In the genomic region with DNA sequence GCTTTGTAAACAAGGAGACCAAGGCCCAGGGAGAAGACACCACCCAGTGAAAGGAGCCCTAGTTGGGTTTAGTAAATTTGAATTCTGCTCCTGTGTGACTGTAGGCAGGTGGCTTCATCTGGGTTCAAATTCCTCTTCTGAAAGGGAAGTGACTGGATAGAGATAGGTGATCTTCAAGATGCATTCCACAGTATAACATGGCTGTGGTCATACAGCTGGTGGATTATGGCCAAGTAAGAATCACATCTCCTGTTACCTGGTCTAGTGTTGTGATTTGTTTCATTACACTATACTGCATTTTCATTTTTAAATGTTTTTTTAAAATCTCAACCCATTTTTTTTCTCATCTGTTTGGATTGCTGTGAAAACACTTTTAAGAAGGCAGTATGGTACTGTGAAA, we compare ENCODE assay signal across 19 cellular contexts. TPM values are rescaled to one million over a fixed set of nuclear protein-coding genes. Genes with fewer than 3 reads are reported as not detected.
DNase-seq lines count a peak whose midpoint lies in the region; ATAC-seq, FAIRE-seq and TF ChIP-seq lines count a peak whose summit lies in the region.
"Had no signal": no experiment of that assay in that cellular context is flagged by ENCODE, and none has a peak within 500 bp of the region (broad histone marks: within the 10 kb centered on the region; RNA-seq: fewer than 3 reads in every experiment).

No MANE protein-coding gene starts in this region.

- ATAC-seq in K562 (peak; percentile 35), GM19324 (IDR thresholded peaks at IDR 0.05; ENCODE audit: low FRiP score, unreplicated experiment) (no peak)
- ATAC-seq: CD8-positive, alpha-beta T cell; GM12878; HepG2 had no signal

- peak; percentile 38 for FAIRE-seq in GM12892 (lab: Jason Lieb, UNC)
- no peak for FAIRE-seq in K562 (lab: Jason Lieb, UNC)
- FAIRE-seq: GM12878, GM19239, HepG2 had no signal

- in situ Hi-C loops in K562 (cut with MboI): no loop called here

- H3K9me1 ChIP-seq in K562 (ENCODE audit: control insufficient read depth, insufficient read depth, low read length): no peaks in the 10 kb centered on the region

- no peak for TF ChIP-seq EP300 in K562 (IDR thresholded peaks at IDR 0.05; ENCODE audit: low read length)

- intact Hi-C loops in K562 (cut with micrococcal nuclease): loop anchor here (5.0 kb wide), 1 partner anchor 85 kb away; no protein-coding TSS in a partner anchor

- H3K27ac ChIP-seq in Karpas-422 (ENCODE audit: low read length): no peak overlapping the region
- H3K27ac ChIP-seq in K562 (ENCODE audit: extremely low read depth, low read depth, low read length): no peak overlapping the region
- H3K27ac ChIP-seq in parathyroid adenoma: no peak overlapping the region
- H3K27ac ChIP-seq: BLaER1 treated with 17β-estradiol and CSF1 and Interleukin-3, amounts not matched to agents 10 nM and 100 nM had no signal

- H3K36me3 ChIP-seq in Karpas-422 (ENCODE audit: insufficient read depth, low read length) (no peaks in the 10 kb centered on the region), K562 (ENCODE audit: control insufficient read depth, insufficient read depth, low read length) (no peaks in the 10 kb centered on the region), parathyroid adenoma (ENCODE audit: control insufficient read depth, insufficient read depth, low read length) (no peaks in the 10 kb centered on the region)
- H3K36me3 ChIP-seq: BLaER1 treated with 17β-estradiol and CSF1 and Interleukin-3, amounts not matched to agents 10 nM and 100 nM had no signal

- no peaks in the 10 kb centered on the region; the same call in 1 of the 2 replicates for H3K27me3 ChIP-seq in Karpas-422 (ENCODE audit: low read length)
- no peaks in the 10 kb centered on the region for H3K27me3 ChIP-seq in K562 (ENCODE audit: control insufficient read depth in 2 of 2, insufficient read depth in 2 of 2, low read length in 2 of 2)
- no peaks in the 10 kb centered on the region for H3K27me3 ChIP-seq in parathyroid adenoma (ENCODE audit: control insufficient read depth, insufficient read depth, low read length)
- H3K27me3 ChIP-seq: BLaER1 treated with 17β-estradiol and CSF1 and Interleukin-3, amounts not matched to agents 10 nM and 100 nM had no signal

- no peak overlapping the region for H3K4me3 ChIP-seq in Karpas-422 (ENCODE audit: low read length)
- no peak overlapping the region for H3K4me3 ChIP-seq in K562
- H3K4me3 ChIP-seq in parathyroid adenoma (ENCODE audit: low read depth, low read length): no peak overlapping the region
- H3K4me3 ChIP-seq: BLaER1 treated with 17β-estradiol and CSF1 and Interleukin-3, amounts not matched to agents 10 nM and 100 nM; GM12878 had no signal

- H3K79me2 ChIP-seq in Karpas-422 (ENCODE audit: low read length) (no peaks in the 10 kb centered on the region), K562 (ENCODE audit: control insufficient read depth, insufficient read depth, low read length) (no peaks in the 10 kb centered on the region), parathyroid adenoma (no peaks in the 10 kb centered on the region)

- H3K4me1 ChIP-seq in Karpas-422 (ENCODE audit: low read length) (peaks cover 21% of the 10 kb centered on the region), K562 (replicated peaks in 1 of 2; ENCODE audit: control insufficient read depth in 2 of 2, insufficient read depth in 2 of 2, low read length in 2 of 2) (peaks cover 0 to 26% of the 10 kb centered on the region in 2 experiments; a peak in 3 of 5 replicates), parathyroid adenoma (peaks cover 2% of the 10 kb centered on the region)

- H3K9ac ChIP-seq in Karpas-422 (ENCODE audit: low read length) (no peak overlapping the region), K562 (ENCODE audit: insufficient read depth in 1 of 2, low read depth in 2 of 2, low read length in 2 of 2) (no peak overlapping the region), parathyroid adenoma (no peak overlapping the region)
- H3K9ac ChIP-seq: BLaER1 treated with 17β-estradiol and CSF1 and Interleukin-3, amounts not matched to agents 10 nM and 100 nM had no signal

- CTCF ChIA-PET in K562 (lab: Yijun Ruan, JAX; ENCODE audit: low intra/inter-chr PET ratio): no interaction called here

- POLR2A ChIA-PET in K562 (lab: Yijun Ruan, JAX): interaction anchor here (0.8 kb wide), 1 partner anchor 9 kb away, joined by 3 read pairs; no protein-coding TSS in a partner anchor

- H2AFZ ChIP-seq in Karpas-422 (ENCODE audit: low read length) (peak overlapping the region; percentile 2; the same call in 1 of the 2 replicates), K562 (ENCODE audit: low read depth, low read length) (peak overlapping the region; percentile 28; the same call in 1 of the 2 replicates), parathyroid adenoma (peak overlapping the region; percentile 64)

- TF ChIP-seq POLR2A in GM12892 (IDR thresholded peaks at IDR 0.05; ENCODE audit: low read depth, low read length): no peak
- no peak for TF ChIP-seq POLR2A in K562 (conservative IDR thresholded peaks at IDR 0.05)

- TF ChIP-seq CTCF in K562 (IDR thresholded peaks at IDR 0.05 in 2 of 3, conservative IDR thresholded peaks at IDR 0.05 in 1 of 3; ENCODE audit: insufficient read depth in 2 of 3, low read depth in 1 of 3, low read length in 3 of 3): no peak
- TF ChIP-seq CTCF in parathyroid adenoma (IDR thresholded peaks at IDR 0.05): no peak

- H4K20me1 ChIP-seq in Karpas-422 (ENCODE audit: insufficient read depth, low read depth, low read length) (no peaks in the 10 kb centered on the region), K562 (replicated peaks; ENCODE audit: control insufficient read depth, insufficient read depth, low read length) (no peaks in the 10 kb centered on the region)
- H4K20me1 ChIP-seq: BLaER1 treated with 17β-estradiol and CSF1 and Interleukin-3, amounts not matched to agents 10 nM and 100 nM had no signal

- H3K9me2 ChIP-seq in Karpas-422 (replicated peaks; ENCODE audit: insufficient read depth, low read length): no peaks in the 10 kb centered on the region

- no TSS peak for BruUV-seq in K562 (replicated peaks; lab: Mats Ljungman, UMichigan)

- TF ChIP-seq RAD21 in K562 (CRISPR knock-in tag; conservative IDR thresholded peaks at IDR 0.05 in 1 of 2, IDR thresholded peaks at IDR 0.05 in 1 of 2): no peak

- H3K9me3 ChIP-seq in Karpas-422 (ENCODE audit: low read length) (no peaks in the 10 kb centered on the region), K562 (replicated peaks; ENCODE audit: control insufficient read depth, insufficient read depth, low read depth, low read length) (no peaks in the 10 kb centered on the region), parathyroid adenoma (ENCODE audit: control insufficient read depth, low read length) (no peaks in the 10 kb centered on the region)

- DNase-seq in GM12892 (ENCODE audit: insufficient read length) (no peak), Karpas-422 (no peak), K562 (ENCODE audit: extremely low read depth in 1 of 4, low spot score in 3 of 4) (no peak), NCI-H2081 (lab: John Stamatoyannopoulos, UW) (no peak), NCI-H2196 treated with DMSO at 0.1 percent for 48 hours (lab: John Stamatoyannopoulos, UW; ENCODE audit: unreplicated experiment) (no peak), NCI-H2171 (lab: John Stamatoyannopoulos, UW) (no peak)
- DNase-seq: CD8-positive, alpha-beta T cell; DMS 273 treated with DMSO at 0.1 percent for 48 hours; DMS53; DND-41; EL; GOT3; H9 had no signal

- H3K4me2 ChIP-seq in Karpas-422 (ENCODE audit: low read depth, low read length, poor library complexity, severe bottlenecking): peak overlapping the region; percentile 4
- H3K4me2 ChIP-seq in K562 (ENCODE audit: insufficient read depth, low read length): no peak overlapping the region
- H3K4me2 ChIP-seq in parathyroid adenoma (ENCODE audit: low read length): no peak overlapping the region

TF ChIP-seq in K562, 482 proteins besides CTCF, POLR2A, EP300 and RAD21 (continues in another document):
- TF ChIP-seq, protein P1, sequence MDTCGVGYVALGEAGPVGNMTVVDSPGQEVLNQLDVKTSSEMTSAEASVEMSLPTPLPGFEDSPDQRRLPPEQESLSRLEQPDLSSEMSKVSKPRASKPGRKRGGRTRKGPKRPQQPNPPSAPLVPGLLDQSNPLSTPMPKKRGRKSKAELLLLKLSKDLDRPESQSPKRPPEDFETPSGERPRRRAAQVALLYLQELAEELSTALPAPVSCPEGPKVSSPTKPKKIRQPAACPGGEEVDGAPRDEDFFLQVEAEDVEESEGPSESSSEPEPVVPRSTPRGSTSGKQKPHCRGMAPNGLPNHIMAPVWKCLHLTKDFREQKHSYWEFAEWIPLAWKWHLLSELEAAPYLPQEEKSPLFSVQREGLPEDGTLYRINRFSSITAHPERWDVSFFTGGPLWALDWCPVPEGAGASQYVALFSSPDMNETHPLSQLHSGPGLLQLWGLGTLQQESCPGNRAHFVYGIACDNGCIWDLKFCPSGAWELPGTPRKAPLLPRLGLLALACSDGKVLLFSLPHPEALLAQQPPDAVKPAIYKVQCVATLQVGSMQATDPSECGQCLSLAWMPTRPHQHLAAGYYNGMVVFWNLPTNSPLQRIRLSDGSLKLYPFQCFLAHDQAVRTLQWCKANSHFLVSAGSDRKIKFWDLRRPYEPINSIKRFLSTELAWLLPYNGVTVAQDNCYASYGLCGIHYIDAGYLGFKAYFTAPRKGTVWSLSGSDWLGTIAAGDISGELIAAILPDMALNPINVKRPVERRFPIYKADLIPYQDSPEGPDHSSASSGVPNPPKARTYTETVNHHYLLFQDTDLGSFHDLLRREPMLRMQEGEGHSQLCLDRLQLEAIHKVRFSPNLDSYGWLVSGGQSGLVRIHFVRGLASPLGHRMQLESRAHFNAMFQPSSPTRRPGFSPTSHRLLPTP (IDR thresholded peaks at IDR 0.05; ENCODE audit: borderline replicate concordance, extremely low read depth, insufficient read length): no peak

RNA-seq across cellular contexts. Expression of a gene that starts 58.0 kb away (rescaled TPM):
- 31.8 TPM for polyA plus RNA-seq in GM12892 (2012; ENCODE audit: missing spikeins)
- total RNA-seq in Karpas-422 (2014; rRNA removed; shearing (Covaris generic); ENCODE audit: low replicate concordance): 231 and 566 TPM in 2 replicates
- 475 and 1,498 TPM in 2 replicates for total RNA-seq in K562 (2011; cell fraction: chromatin; rRNA removed; ENCODE audit: low replicate concordance)
- 202 and 279 TPM in 2 replicates for total RNA-seq in K562 (2011; cell fraction: nucleolus; rRNA removed)
- total RNA-seq in K562 (2011; cell fraction: nucleoplasm; rRNA removed): 517 and 758 TPM in 2 replicates
- 230 and 307 TPM in 2 replicates for total RNA-seq in K562 (2014; rRNA removed)
- 340 and 386 TPM in 2 replicates for total RNA-seq in K562 (2014; rRNA removed; fragmentation: Illumina TruSeq; extraction: Trizol)
- total RNA-seq in K562 (2015; rRNA removed; fragmentation: Illumina TruSeq; extraction: Trizol): 269 and 309 TPM in 2 replicates
- total RNA-seq in K562 (2021): 281 and 340 TPM in 2 replicates
- 681 and 990 TPM in 2 replicates for polyA plus RNA-seq in K562 (2011; rRNA removed)
- polyA plus RNA-seq in K562 (2011; cell fraction: cytosol; rRNA removed): 509 and 566 TPM in 2 replicates
- polyA plus RNA-seq in K562 (2011; cell fraction: nucleus; rRNA removed): 499 and 568 TPM in 2 replicates
- 259 and 286 TPM in 2 replicates for polyA plus RNA-seq in K562 (2012)
- 445 and 542 TPM in 2 replicates for polyA plus RNA-seq in K562 (2014; fragmentation: Illumina TruSeq; extraction: Trizol)
- 100 to 1,000 TPM in 1 of 2 experiments, 10 to 100 TPM in 1; 41.3 to 129 TPM for polyA plus RNA-seq in K562 (2014; fragmentation: Nextera tagmentation; extraction: Ambion mirVana)
- polyA plus RNA-seq in K562 (2014; rRNA removed): 304 TPM in 2 replicates
- 1,181 and 1,573 TPM in 2 replicates for polyA minus RNA-seq in K562 (2011; rRNA and poly(A)+ RNA removed)
- 387 and 658 TPM in 2 replicates for polyA minus RNA-seq in K562 (2011; cell fraction: cytosol; rRNA and poly(A)+ RNA removed)
- 394 and 431 TPM in 2 replicates for polyA minus RNA-seq in K562 (2011; cell fraction: nucleus; rRNA and poly(A)+ RNA removed)

Comparison
In these comparisons a context has a peak if more than half of its experiments do, and no peak if none do; other contexts are left out.
1. H2AFZ ChIP-seq: peak in every context shown above with its lines; median percentile 64 in parathyroid adenoma; 28 in K562; 2 in Karpas-422.